In genomic region chr9:11874414-11874813, GRCh38 we compare ENCODE assay signal across 24 cellular contexts.
"Had no signal": no experiment of that assay in that cellular context is flagged by ENCODE, and none has a peak within 500 bp of the region (broad histone marks: within the 10 kb centered on the region; RNA-seq: fewer than 3 reads in every experiment).

No MANE protein-coding gene starts in this region.

- H3K9me3 ChIP-seq: breast epithelium, colonic mucosa, SJSA1 had no signal

- DNase-seq: activated CD4-positive, alpha-beta T cell treated with anti-CD3 and anti-CD28 coated beads for 48 hours; activated CD4-positive, alpha-beta T cell treated with anti-CD3 and anti-CD28 coated beads, Interleukin-2, amount 50 U/mL, for 4 hours; activated CD4-positive, CD25-positive, alpha-beta regulatory T cell treated with anti-CD3 and anti-CD28 coated beads, Interleukin-2, amount 50 U/mL, for 72 hours; activated CD8-positive, alpha-beta memory T cell treated with anti-CD3 and anti-CD28 coated beads, Interleukin-2, amount 50 U/mL, for 48 hours; activated CD8-positive, alpha-beta T cell treated with anti-CD3 and anti-CD28 coated beads, Interleukin-2, amount 10 ng/mL, durations not matched to agents 7 days and 5 days; activated effector memory CD4-positive, alpha-beta T cell treated with Interleukin-2 at 50 U/mL for 16 hours; activated naive CD4-positive, alpha-beta T cell; activated T-cell treated with anti-CD3 and anti-CD28 coated beads, Interleukin-2, amount 50 U/mL, for 1 hour; aorta; caudate nucleus; colonic mucosa; NCI-H1092; NCI-H1436; NCI-H187 treated with DMSO at 0.1 percent for 48 hours; NCI-H345; NCI-H524; NCI-H82; PC-3; SHP77; SW 1271 had no signal

- H3K36me3 ChIP-seq: colonic mucosa, SJSA1 had no signal

- ATAC-seq: activated CD8-positive, alpha-beta T cell treated with anti-CD3 and anti-CD28 coated beads, Interleukin-2, amount 10 ng/mL, durations not matched to agents 7 days and 5 days; PC-3; SK-N-SH treated with all-trans-retinoic acid at 6 μM for 48 hours had no signal

- H3K4me1 ChIP-seq: breast epithelium, colonic mucosa, SJSA1 had no signal

- H3K27ac ChIP-seq: breast epithelium, colonic mucosa, KMS-11, SJSA1 had no signal

- H3K4me3 ChIP-seq: breast epithelium, colonic mucosa, SJSA1 had no signal

- H3K9ac ChIP-seq: KMS-11 had no signal

- H3K27me3 ChIP-seq: breast epithelium, colonic mucosa, SJSA1 had no signal
